In genomic region chr3:188722963-188723362, GRCh38 we compare ENCODE assay signal across 22 cellular contexts.
"Had no signal": no experiment of that assay in that cellular context is flagged by ENCODE, and none has a peak within 500 bp of the region (broad histone marks: within the 10 kb centered on the region; RNA-seq: fewer than 3 reads in every experiment).

No MANE protein-coding gene starts in this region.

- H3K9me3 ChIP-seq: gastroesophageal sphincter, right atrium auricular region, SJCRH30, vagina had no signal

- H3K4me3 Mint-ChIP-seq: activated naive CD8-positive, alpha-beta T cell treated with anti-CD3 and anti-CD28 coated beads, Interleukin-2, amount 10 ng/mL, durations not matched to agents 7 days and 5 days; mesothelial cell of epicardium; naive B cell; neural progenitor cell; type B pancreatic cell had no signal

- H3K36me3 Mint-ChIP-seq: mesothelial cell of epicardium, naive B cell, neural progenitor cell had no signal

- H3K9me3 Mint-ChIP-seq: activated naive CD8-positive, alpha-beta T cell treated with anti-CD3 and anti-CD28 coated beads, Interleukin-2, amount 10 ng/mL, durations not matched to agents 7 days and 5 days; mesothelial cell of epicardium; naive B cell; neural progenitor cell; type B pancreatic cell had no signal

- H3K4me1 Mint-ChIP-seq: mesothelial cell of epicardium had no signal

- DNase-seq: activated CD4-positive, alpha-beta T cell treated with anti-CD3 and anti-CD28 coated beads, Interleukin-2, amount 50 U/mL, for 4 hours; activated naive CD4-positive, alpha-beta T cell treated with Interleukin-2 at 50 U/mL for 16 hours; activated naive CD8-positive, alpha-beta T cell treated with anti-CD3 and anti-CD28 coated beads, Interleukin-2, amount 10 ng/mL, durations not matched to agents 7 days and 5 days; amniotic stem cell; central memory CD4-positive, alpha-beta T cell; left cardiac atrium; left ventricle myocardium superior; mammary epithelial cell; naive B cell; occipital lobe; SJCRH30; stimulated activated CD4-positive, alpha-beta T cell treated with anti-CD3 and anti-CD28 coated beads, Interleukin-15, amount 100 ng/mL, for 24 hours; stimulated activated CD4-positive, alpha-beta T cell treated with anti-CD3 and anti-CD28 coated beads, Interleukin-2, amount 100 ng/mL, for 24 hours; stimulated activated naive CD4-positive, alpha-beta T cell treated with Interleukin-2 at 50 U/mL for 16 hours; substantia nigra had no signal

- H3K27ac Mint-ChIP-seq: activated naive CD8-positive, alpha-beta T cell treated with anti-CD3 and anti-CD28 coated beads, Interleukin-2, amount 10 ng/mL, durations not matched to agents 7 days and 5 days; mesothelial cell of epicardium; naive B cell; neural progenitor cell; type B pancreatic cell had no signal

- H3K27me3 Mint-ChIP-seq: activated naive CD8-positive, alpha-beta T cell treated with anti-CD3 and anti-CD28 coated beads, Interleukin-2, amount 10 ng/mL, durations not matched to agents 7 days and 5 days; naive B cell; type B pancreatic cell had no signal

- ATAC-seq: gastroesophageal sphincter, left cardiac atrium, left ventricle myocardium superior, SK-N-SH treated with all-trans-retinoic acid at 6 μM for 48 hours had no signal
